ENCODE assay signal across 17 cellular contexts in the genomic region with DNA sequence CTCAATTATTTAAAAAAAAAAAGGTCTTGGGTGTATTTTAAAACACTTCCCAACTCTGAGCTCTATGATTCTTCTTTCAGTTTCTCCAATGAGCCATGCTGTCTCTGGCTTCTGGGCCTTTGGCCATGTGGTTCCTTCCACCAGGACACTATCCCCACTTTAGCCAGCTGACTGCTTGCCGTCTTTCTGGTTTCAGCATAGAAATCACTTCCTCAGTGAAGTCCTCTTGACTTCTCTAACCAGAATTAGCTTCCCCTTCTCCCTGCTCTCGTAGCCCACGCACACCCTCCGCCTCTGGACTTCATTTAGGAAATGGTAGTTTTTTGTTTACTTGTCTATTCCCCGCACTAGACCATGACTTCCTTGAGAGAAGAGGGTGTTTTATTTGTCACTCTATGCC. TPM values are rescaled to one million over a fixed set of nuclear protein-coding genes. Genes with fewer than 3 reads are reported as not detected.
DNase-seq lines count a peak whose midpoint lies in the region; ATAC-seq and TF ChIP-seq lines count a peak whose summit lies in the region.
"Had no signal": no experiment of that assay in that cellular context is flagged by ENCODE, and none has a peak within 500 bp of the region (broad histone marks: within the 10 kb centered on the region; RNA-seq: fewer than 3 reads in every experiment).

No MANE protein-coding gene starts in this region.

- no peak for TF ChIP-seq POLR2A in stomach (IDR thresholded peaks at IDR 0.05)

- no peak overlapping the region for H3K27ac Mint-ChIP-seq in stimulated activated memory B cell treated with anti-CD40 and anti-IgM and Interleukin-4, amounts not matched to agents 10 μg/mL and 1 μg/mL and 100 μg/mL, for 72 hours

- H3K4me1 ChIP-seq in osteoblast (ENCODE audit: insufficient read depth, low read length): peaks cover 29% of the 10 kb centered on the region
- peaks cover 10 to 50% (median 25%) of the 10 kb centered on the region in 4 donors for H3K4me1 ChIP-seq in stomach

- peaks cover 13% of the 10 kb centered on the region for H3K27me3 Mint-ChIP-seq in stimulated activated memory B cell treated with anti-CD40 and anti-IgM and Interleukin-4, amounts not matched to agents 10 μg/mL and 1 μg/mL and 100 μg/mL, for 72 hours

- intact Hi-C loops in stomach (cut with DNase I; ENCODE audit: low total_unique reads): loop anchor here (5.0 kb wide), 1 partner anchor 54 kb away; a partner anchor contains a TSS

- no peaks in the 10 kb centered on the region for H4K20me1 ChIP-seq in osteoblast (ENCODE audit: insufficient read depth, low read length)

- H3K36me3 Mint-ChIP-seq in stimulated activated memory B cell treated with anti-CD40 and anti-IgM and Interleukin-4, amounts not matched to agents 10 μg/mL and 1 μg/mL and 100 μg/mL, for 72 hours: no peaks in the 10 kb centered on the region

- DNase-seq in G401 (ENCODE audit: low spot score) (peak; percentile 14), Kasumi-1 (lab: John Stamatoyannopoulos, UW) (peak; percentile 3 to 4), anterior cingulate cortex (lab: John Stamatoyannopoulos, UW) (peak in 33 of 58 donors; percentile 7 to 75 (median 29)), osteoblast (ENCODE audit: insufficient read length, low spot score, missing footprints) (peak; percentile 19), stomach (no peak)
- no peak for DNase-seq in activated CD8-positive, alpha-beta memory T cell treated with anti-CD3 and anti-CD28 coated beads, Interleukin-2, amount 50 U/mL, for 48 hours
- DNase-seq: activated naive CD4-positive, alpha-beta T cell treated with Interleukin-2 at 50 U/mL for 16 hours; DMS79 treated with DMSO at 0.1 percent for 48 hours; mucosa of descending colon; NCI-H2081 treated with DMSO at 0.1 percent for 48 hours had no signal

- H3K4me3 ChIP-seq in osteoblast (ENCODE audit: insufficient read depth, low read length) (no peak overlapping the region), stomach (no peak overlapping the region)
- H3K4me3 ChIP-seq: mucosa of descending colon had no signal

- in situ Hi-C loops in G401 (cut with HindIII; ENCODE audit: low sequenced_read_pairs): no loop called here

- TF ChIP-seq EP300 in stomach (IDR thresholded peaks at IDR 0.05): no peak

- no peaks in the 10 kb centered on the region for H3K36me3 ChIP-seq in osteoblast (ENCODE audit: insufficient read depth, low read length)
- H3K36me3 ChIP-seq in stomach: no peaks in the 10 kb centered on the region

- H3K27ac ChIP-seq in osteoblast (ENCODE audit: low read depth, low read length) (no peak overlapping the region), stomach (peak overlapping the region in 2 of 5 donors; percentile 24 to 29)
- H3K27ac ChIP-seq: parathyroid adenoma, WERI-Rb-1 had no signal

- H3K27me3 ChIP-seq in osteoblast (ENCODE audit: insufficient read depth, low read length) (no peaks in the 10 kb centered on the region), stomach (no peaks in the 10 kb centered on the region)

- no peak for ATAC-seq in stimulated activated memory B cell treated with anti-CD40 and anti-IgM and Interleukin-4, amounts not matched to agents 10 μg/mL and 1 μg/mL and 100 μg/mL, for 72 hours
- ATAC-seq: mucosa of descending colon had no signal

- TF ChIP-seq CTCF in osteoblast (IDR thresholded peaks at IDR 0.05; ENCODE audit: extremely low read depth, low read depth, low read length) (no peak), stomach (IDR thresholded peaks at IDR 0.05) (no peak)

- WGBS in stomach, 5 donors: 65 to 82% (median 70%) methylated on average over 5 of the region's 5 CpGs

- no peak overlapping the region for H3K4me2 ChIP-seq in osteoblast (ENCODE audit: insufficient read depth, low read length)

- H2AFZ ChIP-seq in osteoblast (ENCODE audit: low read length): peak overlapping the region; percentile 28
- H2AFZ ChIP-seq: parathyroid adenoma had no signal

- no peaks in the 10 kb centered on the region for H3K9me3 ChIP-seq in osteoblast (ENCODE audit: low read depth, low read length)
- H3K9me3 ChIP-seq in stomach: no peaks in the 10 kb centered on the region
- H3K9me3 ChIP-seq: mucosa of descending colon had no signal

- H3K79me2 ChIP-seq in osteoblast (ENCODE audit: insufficient read depth, low read length): peaks cover 5% of the 10 kb centered on the region
- H3K79me2 ChIP-seq: parathyroid adenoma had no signal

- H3K4me1 Mint-ChIP-seq in stimulated activated memory B cell treated with anti-CD40 and anti-IgM and Interleukin-4, amounts not matched to agents 10 μg/mL and 1 μg/mL and 100 μg/mL, for 72 hours: peaks cover 23% of the 10 kb centered on the region

- no peak overlapping the region for H3K4me3 Mint-ChIP-seq in stimulated activated memory B cell treated with anti-CD40 and anti-IgM and Interleukin-4, amounts not matched to agents 10 μg/mL and 1 μg/mL and 100 μg/mL, for 72 hours

- H3K9me3 Mint-ChIP-seq in stimulated activated memory B cell treated with anti-CD40 and anti-IgM and Interleukin-4, amounts not matched to agents 10 μg/mL and 1 μg/mL and 100 μg/mL, for 72 hours: no peaks in the 10 kb centered on the region

RNA-seq across cellular contexts. Expression of a gene that starts 1.1 kb away (rescaled TPM):
- not detected in 2 replicates for total RNA-seq in G401 (2014; rRNA removed; shearing (Covaris generic))
- total RNA-seq in osteoblast (not detected in 2 replicates), stomach (not detected)
- not detected for polyA plus RNA-seq in stomach
- total RNA-seq: frontal cortex, MCF 10A, mucosa of descending colon, SK-MEL-5 had no signal
- polyA plus RNA-seq: BJ had no signal

RNA-seq across cellular contexts. Expression of a gene that starts 3.3 kb away (rescaled TPM):
- total RNA-seq in G401 (2014; rRNA removed; shearing (Covaris generic)): 15.3 and 29.1 TPM in 2 replicates
- total RNA-seq in osteoblast (22.4 and 23.2 TPM in 2 replicates), stomach (10 to 100 TPM in 4 of 5 donors, 1 to 10 TPM in 1; 7.6 to 44.3 (median 14.1) TPM)
- polyA plus RNA-seq in stomach: 10 to 100 TPM; 23.3 to 29.9 (median 26.1) TPM

RNA-seq across cellular contexts. Expression of a gene that starts 52.6 kb away (rescaled TPM):
- total RNA-seq in G401 (2014; rRNA removed; shearing (Covaris generic)): 38.3 and 56.6 TPM in 2 replicates
- total RNA-seq in osteoblast (21.7 and 22.7 TPM in 2 replicates), stomach (10 to 100 TPM in 4 of 5 donors, 1 to 10 TPM in 1; 5.8 to 71.2 (median 43.3) TPM)
- polyA plus RNA-seq in stomach: 10 to 100 TPM; 38.2 to 45.2 (median 38.4) TPM

RNA-seq across cellular contexts. Expression of a gene that starts 53.2 kb away (rescaled TPM):
- total RNA-seq in G401 (2014; rRNA removed; shearing (Covaris generic)): 60.4 and 94.7 TPM in 2 replicates
- total RNA-seq in osteoblast (38.7 and 43.9 TPM in 2 replicates), stomach (10 to 100 TPM in 2 of 5 donors, 1 to 10 TPM in 3; 2.9 to 23.5 (median 9.4) TPM)
- 10 to 100 TPM; 11.7 to 18.6 (median 17.3) TPM for polyA plus RNA-seq in stomach

RNA-seq across cellular contexts. Expression of a gene that starts 54.8 kb away (rescaled TPM):
- total RNA-seq in G401 (2014; rRNA removed; shearing (Covaris generic)): 55.2 and 78.6 TPM in 2 replicates
- 12.7 and 14.7 TPM in 2 replicates for total RNA-seq in osteoblast
- total RNA-seq in stomach: 10 to 100 TPM in 3 of 5 donors, 1 to 10 TPM in 2; 6.4 to 46.9 (median 14.2) TPM
- 1 to 10 TPM; 2.6 to 5.1 (median 4.0) TPM for polyA plus RNA-seq in stomach

Comparison
In these comparisons a context has a peak if more than half of its experiments do, and no peak if none do; other contexts are left out.
1. DNase-seq: peak in G401 (single experiment), Kasumi-1 (2 of 2), anterior cingulate cortex (33 of 58) and osteoblast (single experiment); none in activated CD8-positive, alpha-beta memory T cell treated with anti-CD3 and anti-CD28 coated beads, Interleukin-2, amount 50 U/mL, for 48 hours (single experiment) and stomach (single experiment).